ENCODE assay signal across 9 cellular contexts in the genomic region with DNA sequence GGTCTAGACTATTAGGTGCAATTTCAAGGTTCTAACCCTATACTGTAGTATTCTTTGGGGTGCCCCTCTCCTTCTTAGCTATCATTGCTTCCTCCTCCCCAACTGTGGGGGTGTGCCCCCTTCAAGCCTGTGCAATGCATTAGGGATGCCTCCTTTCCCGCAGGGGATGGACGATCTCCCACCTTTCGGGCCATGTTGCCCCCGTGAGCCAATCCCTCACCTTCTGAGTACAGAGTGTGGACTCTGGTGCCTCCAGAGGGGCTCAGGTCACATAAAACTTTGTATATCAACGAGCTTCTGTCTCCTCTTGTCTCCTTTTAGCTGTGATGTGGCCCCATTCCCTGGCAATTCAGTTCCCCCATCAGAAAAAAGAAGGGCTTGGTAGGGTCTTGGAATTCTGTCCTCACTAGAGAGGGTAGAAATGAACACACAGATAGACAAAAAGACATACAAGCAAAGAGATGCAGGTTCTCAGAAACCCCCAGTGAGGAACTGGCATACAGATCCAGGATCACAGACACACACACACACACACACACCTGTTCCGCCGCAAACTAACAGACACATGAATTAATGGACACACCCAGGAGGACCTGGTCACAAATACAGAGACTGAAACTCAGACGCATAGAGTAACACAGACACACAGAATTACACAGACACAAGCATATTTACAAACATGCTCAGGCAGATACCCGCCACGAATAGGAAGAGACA. TPM values are rescaled to one million over a fixed set of nuclear protein-coding genes. Genes with fewer than 3 reads are reported as not detected.
A peak's percentile ranks its signal among the peaks of the same experiment; 100 is the strongest.
DNase-seq lines count a peak whose midpoint lies in the region; TF ChIP-seq lines count a peak whose summit lies in the region.
"Had no signal": no experiment of that assay in that cellular context is flagged by ENCODE, and none has a peak within 500 bp of the region (broad histone marks: within the 10 kb centered on the region; RNA-seq: fewer than 3 reads in every experiment).

No MANE protein-coding gene starts in this region.

- peak overlapping the region; percentile 82 for H3K9ac ChIP-seq in mucosa of stomach (ENCODE audit: low read length)

- POLR2A ChIA-PET in A673 (lab: Charles Lee; ENCODE audit: low non-redundant PET), result no interaction called here

- CTCF ChIA-PET in A673 (lab: Charles Lee), result interaction anchor here (0.6 to 3.1 kb wide), 2 partner anchors 56 to 57 kb away, joined by 6 to 49 read pairs; no protein-coding TSS in a partner anchor

- BruUV-seq in A673 (replicated peaks; lab: Mats Ljungman, UMichigan), result no TSS peak

- no peak for TF ChIP-seq CTCF in A673 (conservative IDR thresholded peaks at IDR 0.05; ENCODE audit: low read depth, low read length)
- no peak for TF ChIP-seq CTCF in LNCaP clone FGC (IDR thresholded peaks at IDR 0.05; ENCODE audit: control insufficient read depth, extremely low read depth, insufficient read depth)

- H3K36me3 ChIP-seq in A673 (ENCODE audit: insufficient read depth, low read length, poor library complexity, severe bottlenecking), result no peaks in the 10 kb centered on the region
- no peaks in the 10 kb centered on the region for H3K36me3 ChIP-seq in mucosa of stomach (ENCODE audit: control insufficient read depth, insufficient read depth, low read length)

- H3K4me3 ChIP-seq in A673 (ENCODE audit: low read depth, low read length, poor library complexity, severe bottlenecking) (peak overlapping the region; percentile 76), LNCaP clone FGC (ENCODE audit: low read depth, low read length) (peak overlapping the region; percentile 74), mucosa of stomach (ENCODE audit: low read length) (peak overlapping the region; percentile 51)

- peak overlapping the region; percentile 93 for H3K27ac ChIP-seq in A673 (ENCODE audit: low read depth, low read length, poor library complexity, severe bottlenecking)

- H3K9me3 ChIP-seq in A673 (ENCODE audit: low read depth, low read length, poor library complexity, severe bottlenecking) (no peaks in the 10 kb centered on the region), mucosa of stomach (ENCODE audit: control insufficient read depth, low read length) (no peaks in the 10 kb centered on the region)

- peaks cover 4% of the 10 kb centered on the region for H3K4me1 ChIP-seq in A673 (ENCODE audit: insufficient read depth, low read length, poor library complexity, severe bottlenecking)
- peaks cover 14% of the 10 kb centered on the region for H3K4me1 ChIP-seq in mucosa of stomach (ENCODE audit: control insufficient read depth, insufficient read depth, low read length)

- intact Hi-C loops in A673 (cut with micrococcal nuclease; ENCODE audit: unreplicated experiment), result loop anchor here (1.0 to 5.0 kb wide), 3 partner anchors 57 to 287 kb away; no protein-coding TSS in a partner anchor

- DNase-seq in A673 (ENCODE audit: low spot score), result no peak
- no peak for DNase-seq in LNCaP clone FGC (ENCODE audit: low read depth)
- peak; percentile 2 for DNase-seq in cerebellar cortex (ENCODE audit: low spot score)
- no peak for DNase-seq in NCI-H345 treated with DMSO at 0.1 percent for 48 hours (lab: John Stamatoyannopoulos, UW; ENCODE audit: unreplicated experiment)
- no peak for DNase-seq in D341Med (ENCODE audit: low spot score)
- no peak for DNase-seq in H4 (ENCODE audit: low spot score)
- no peak for DNase-seq in Kasumi-1 (lab: John Stamatoyannopoulos, UW)

- H3K27me3 ChIP-seq in A673 (replicated peaks; ENCODE audit: insufficient read depth, low read depth, low read length, poor library complexity) (no peaks in the 10 kb centered on the region), mucosa of stomach (ENCODE audit: control insufficient read depth, insufficient read depth, low read length) (no peaks in the 10 kb centered on the region)

RNA-seq across cellular contexts. Expression of a gene that starts 2.5 kb away (rescaled TPM):
- 342 and 344 TPM in 2 replicates for total RNA-seq in A673 (2021)
- total RNA-seq in H4 (2014; rRNA removed; shearing (Covaris generic)), result 70.9 and 82.4 TPM in 2 replicates

RNA-seq across cellular contexts. Expression of a gene that starts 42.6 kb away (rescaled TPM):
- total RNA-seq in A673 (2021), result 0.92 and 1.0 TPM in 2 replicates
- 97.8 and 105 TPM in 2 replicates for total RNA-seq in H4 (2014; rRNA removed; shearing (Covaris generic))
- total RNA-seq: T-helper 2 cell treated with Interferon-gamma antibody and Interleukin-4, amounts not matched to agents 100 ng/mL and 5 ng/mL, for 36 hours had no signal

RNA-seq across cellular contexts. Expression of a gene that starts 48.3 kb away (rescaled TPM):
- total RNA-seq in A673 (2021), result 40.8 and 41.8 TPM in 2 replicates
- 4.6 and 7.8 TPM in 2 replicates for total RNA-seq in H4 (2014; rRNA removed; shearing (Covaris generic))

Comparison
In these comparisons a context has a peak if more than half of its experiments do, and no peak if none do; other contexts are left out.
1. RNA of a gene that starts 42.6 kb away (total RNA-seq): 97.8 to 105 TPM in H4; 0.92 to 1.0 TPM in A673; every median in the first group is over 10 times any median in the second.
2. Peak in every context shown above with its lines, with median percentiles within 50 percentile points of each other: H3K4me3 ChIP-seq.